Comparison of ENCODE assay signal across 8 cellular contexts in genomic region chr9:124040935-124041816, GRCh38. TPM values are rescaled to one million over a fixed set of nuclear protein-coding genes. Genes with fewer than 3 reads are reported as not detected.
DNase-seq lines count a peak whose midpoint lies in the region; ATAC-seq and TF ChIP-seq lines count a peak whose summit lies in the region.

No MANE protein-coding gene starts in this region.

- H3K27ac Mint-ChIP-seq in Caco-2 (ENCODE audit: unreplicated experiment) (no peak overlapping the region), endodermal cell (no peak overlapping the region)

- no peak overlapping the region for H3K4me3 ChIP-seq in Caco-2 (ENCODE audit: low read depth, low read length)
- peak overlapping the region; percentile 52 for H3K4me3 ChIP-seq in HUES6 (ENCODE audit: low read depth, low read length)
- peak overlapping the region; percentile 72 for H3K4me3 ChIP-seq in endodermal cell (ENCODE audit: low read length)
- H3K4me3 ChIP-seq in muscle layer of colon (ENCODE audit: low read depth in 1 of 2, low read length in 2 of 2) = peak overlapping the region; percentile 47 to 55
- H3K4me3 ChIP-seq in tibial nerve = peak overlapping the region; percentile 26 to 45 (median 28)

- POLR2A ChIA-PET in Caco-2 (lab: Charles Lee) = no interaction called here

- H3K27ac ChIP-seq in HUES6 (ENCODE audit: low read depth, low read length) (no peak overlapping the region), endodermal cell (ENCODE audit: low read depth, low read length) (no peak overlapping the region), muscle layer of colon (ENCODE audit: low read depth, low read length) (no peak overlapping the region), tibial nerve (no peak overlapping the region)

- H3K36me3 ChIP-seq in Caco-2 (ENCODE audit: control insufficient read depth, insufficient read depth, low read length) = no peaks in the 10 kb centered on the region
- H3K36me3 ChIP-seq in HUES6 (ENCODE audit: control insufficient read depth, insufficient read depth, low read length) = no peaks in the 10 kb centered on the region
- H3K36me3 ChIP-seq in endodermal cell (ENCODE audit: control insufficient read depth, insufficient read depth, low read length) = no peaks in the 10 kb centered on the region
- no peaks in the 10 kb centered on the region for H3K36me3 ChIP-seq in muscle layer of colon (ENCODE audit: insufficient read depth, low read length)
- no peaks in the 10 kb centered on the region for H3K36me3 ChIP-seq in tibial nerve

- TF ChIP-seq CTCF in Caco-2 (IDR thresholded peaks at IDR 0.05; ENCODE audit: insufficient read depth in 1 of 2, low read depth in 1 of 2, low read length in 1 of 2, severe bottlenecking in 1 of 2, unreplicated experiment in 1 of 2) = peak; percentile 59 to 84
- TF ChIP-seq CTCF in endodermal cell (conservative IDR thresholded peaks at IDR 0.05) = peak; percentile 100
- TF ChIP-seq CTCF in tibial nerve (IDR thresholded peaks at IDR 0.05) = peak; percentile 92 to 94 (median 94)

- TF ChIP-seq POLR2A in tibial nerve (IDR thresholded peaks at IDR 0.05) = no peak

- H3K36me3 Mint-ChIP-seq in Caco-2 (ENCODE audit: insufficient read depth, unreplicated experiment) (peaks cover 6% of the 10 kb centered on the region), endodermal cell (ENCODE audit: low read depth) (no peaks in the 10 kb centered on the region)

- 12 to 22% methylated on average over 13 to 55 of the region's 55 CpGs for whole genome bisulfite sequencing in endodermal cell (ENCODE audit: insufficient coverage in 1 of 2, insufficient read length in 1 of 2), 2 experiments
- WGBS in tibial nerve, 2 donors = 11 to 17% methylated on average over 25 to 47 of the region's 55 CpGs

- no peaks in the 10 kb centered on the region for H3K27me3 Mint-ChIP-seq in Caco-2 (ENCODE audit: insufficient read depth, unreplicated experiment)
- H3K27me3 Mint-ChIP-seq in endodermal cell (ENCODE audit: insufficient read depth) = peaks cover 92% of the 10 kb centered on the region

- H3K9me3 Mint-ChIP-seq in Caco-2 (ENCODE audit: unreplicated experiment) (no peaks in the 10 kb centered on the region), endodermal cell (no peaks in the 10 kb centered on the region)

- H3K4me3 Mint-ChIP-seq in Caco-2 (ENCODE audit: unreplicated experiment) (no peak overlapping the region), endodermal cell (peak overlapping the region; percentile 49)

- BruUV-seq in Caco-2 (replicated peaks; lab: Mats Ljungman, UMichigan) = no TSS peak

- H3K27me3 ChIP-seq in Caco-2 (replicated peaks; ENCODE audit: control insufficient read depth, insufficient read depth, low read length) (no peaks in the 10 kb centered on the region), HUES6 (ENCODE audit: control insufficient read depth, insufficient read depth, low read length) (peaks cover 86% of the 10 kb centered on the region), endodermal cell (ENCODE audit: control insufficient read depth, insufficient read depth, low read length, poor library complexity, severe bottlenecking) (peaks cover 57% of the 10 kb centered on the region), muscle layer of colon (ENCODE audit: control insufficient read depth in 1 of 2, insufficient read depth in 2 of 2, low read length in 2 of 2) (peaks cover 28 to 83% of the 10 kb centered on the region in 2 donors), tibial nerve (peaks cover 0 to 95% of the 10 kb centered on the region in 2 donors)

- CTCF ChIA-PET in Caco-2 (lab: Charles Lee) = interaction anchor here (0.6 to 1.0 kb wide), 2 partner anchors 123 to 639 kb away, joined by 3 to 8 read pairs; no protein-coding TSS in a partner anchor

- TF ChIP-seq EP300 in tibial nerve (IDR thresholded peaks at IDR 0.05) = no peak

- no peak overlapping the region for H3K9ac ChIP-seq in HUES6 (ENCODE audit: low read length)
- no peak overlapping the region for H3K9ac ChIP-seq in endodermal cell (ENCODE audit: extremely low read depth, low read length, poor library complexity, severe bottlenecking)
- no peak overlapping the region for H3K9ac ChIP-seq in muscle layer of colon (ENCODE audit: low read length)

- intact Hi-C loops in Caco-2 (cut with micrococcal nuclease; ENCODE audit: unreplicated experiment) = no loop called here

- H3K4me1 ChIP-seq in Caco-2 = no peaks in the 10 kb centered on the region; the same call in 1 of the 2 replicates
- H3K4me1 ChIP-seq in HUES6 (ENCODE audit: control insufficient read depth, insufficient read depth, low read length) = peaks cover 8% of the 10 kb centered on the region; the same call in 1 of the 2 replicates
- no peaks in the 10 kb centered on the region for H3K4me1 ChIP-seq in endodermal cell (ENCODE audit: control insufficient read depth, insufficient read depth, low read length)
- H3K4me1 ChIP-seq in muscle layer of colon (ENCODE audit: insufficient read depth, low read length) = peaks cover 6% of the 10 kb centered on the region
- peaks cover 0 to 35% (median 19%) of the 10 kb centered on the region in 4 donors for H3K4me1 ChIP-seq in tibial nerve

- no peaks in the 10 kb centered on the region for H3K9me3 ChIP-seq in Caco-2
- no peaks in the 10 kb centered on the region for H3K9me3 ChIP-seq in HUES6 (ENCODE audit: control insufficient read depth, insufficient read depth, low read depth, low read length)
- H3K9me3 ChIP-seq in endodermal cell (ENCODE audit: control insufficient read depth, low read length) = no peaks in the 10 kb centered on the region
- H3K9me3 ChIP-seq in muscle layer of colon (ENCODE audit: low read length) = no peaks in the 10 kb centered on the region
- H3K9me3 ChIP-seq in tibial nerve = no peaks in the 10 kb centered on the region

- no peak for ATAC-seq in GM18861 (IDR thresholded peaks at IDR 0.05; ENCODE audit: unreplicated experiment)

- H3K4me1 Mint-ChIP-seq in Caco-2 (ENCODE audit: low read depth, unreplicated experiment) = peaks cover 13% of the 10 kb centered on the region
- H3K4me1 Mint-ChIP-seq in endodermal cell = peaks cover 4% of the 10 kb centered on the region

- DNase-seq in Caco-2 (peak in 1 of 2 experiments; percentile 51), endodermal cell (peak; percentile 88), tibial nerve (ENCODE audit: low spot score in 2 of 2) (peak in 1 of 2 donors; percentile 39), NOMO-1 treated with dmso at 0.1 percent for 144 hours (lab: John Stamatoyannopoulos, UW; ENCODE audit: unreplicated experiment) (no peak)
- DNase-seq in activated CD4-positive, alpha-beta T cell treated with anti-CD3 and anti-CD28 coated beads, Interleukin-2, amount 50 U/mL, for 1 hour = peak; percentile 18

RNA-seq across cellular contexts. Expression of gene LHX2, which starts 29.6 kb away (rescaled TPM):
- 2.6 and 4.0 TPM in 2 replicates for total RNA-seq in Caco-2 (2022)
- under 1 TPM; 0.20 to 0.29 TPM for total RNA-seq in endodermal cell
- polyA plus RNA-seq in endodermal cell (2013, experiment 1 of 2) = 4.2 TPM
- polyA plus RNA-seq in endodermal cell (2013, experiment 2 of 2) = 5.4 TPM
- not detected for total RNA-seq in tibial nerve
